Comparison of ENCODE assay signal across 8 cellular contexts in the genomic region with DNA sequence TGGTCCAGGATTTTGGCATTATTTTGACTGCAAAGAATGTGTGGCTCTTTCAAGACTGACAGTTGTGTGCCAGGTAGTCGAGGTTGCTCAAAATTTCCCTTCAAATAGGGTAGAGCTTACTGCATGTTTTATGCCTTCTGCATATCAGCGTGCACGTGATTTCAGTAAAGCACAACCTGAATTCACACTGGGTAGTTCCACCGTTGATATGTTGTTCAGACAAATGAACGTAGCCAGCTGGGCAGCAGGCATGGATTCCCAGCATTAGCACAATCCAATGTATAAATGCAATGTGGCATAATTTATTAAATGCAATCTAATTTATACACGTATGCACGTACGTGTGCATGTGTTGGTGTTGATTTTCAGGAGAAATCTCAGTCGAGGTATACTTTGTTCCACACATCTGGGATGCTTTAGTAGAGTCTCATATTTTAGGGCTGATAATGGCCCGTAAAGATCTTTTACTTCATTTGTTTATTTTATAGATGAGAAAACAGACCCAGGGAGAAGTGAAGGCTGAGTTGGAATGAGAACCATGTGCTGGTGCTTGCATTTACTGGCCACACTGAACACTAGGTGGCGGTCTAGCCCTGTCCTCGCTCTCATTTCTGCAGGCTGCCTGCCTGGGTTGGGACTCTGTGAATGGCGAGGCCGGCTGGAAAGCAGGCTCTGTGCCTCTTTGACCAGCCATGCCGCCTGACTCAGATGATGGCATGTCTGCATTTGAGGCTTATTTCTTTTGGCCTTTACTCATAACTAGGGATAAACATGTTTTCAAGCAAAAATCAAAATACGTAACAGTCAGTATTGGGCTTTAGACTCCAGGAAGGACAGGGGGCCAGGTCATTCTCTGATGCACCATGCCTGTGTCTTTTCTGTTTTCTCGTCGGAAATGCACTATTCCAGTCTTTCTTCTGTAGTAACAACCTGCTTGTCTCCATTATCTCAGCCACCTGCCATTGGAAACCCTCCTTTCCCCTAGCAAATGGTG.
DNase-seq lines count a peak whose midpoint lies in the region; ATAC-seq, FAIRE-seq and TF ChIP-seq lines count a peak whose summit lies in the region.

No MANE protein-coding gene starts in this region.

- peaks cover 4% of the 10 kb centered on the region for H3K4me1 ChIP-seq in PC-3 (ENCODE audit: insufficient read depth, low read length)
- peaks cover 28 to 37% (median 30%) of the 10 kb centered on the region in 3 donors for H3K4me1 ChIP-seq in pancreas

- no peaks in the 10 kb centered on the region for H3K9me3 ChIP-seq in PC-3 (ENCODE audit: low read length)
- H3K9me3 ChIP-seq in pancreas, result no peaks in the 10 kb centered on the region

- WGBS in pancreas, 2 donors, result 38 to 40% methylated on average over 18 of the region's 18 CpGs

- DNase-seq in Caki2 (ENCODE audit: low read depth) (peak; percentile 15), PC-3 (peak; percentile 64), frontal cortex (ENCODE audit: low spot score in 2 of 2) (peak; percentile 53 to 58), pancreas (peak; percentile 67 to 81 (median 78)), NCI-H226 (no peak)
- peak; percentile 10 for DNase-seq in activated effector memory CD4-positive, alpha-beta T cell treated with Interleukin-2 at 50 U/mL for 16 hours

- H3K27me3 ChIP-seq in PC-3 (ENCODE audit: low read length) (no peaks in the 10 kb centered on the region), pancreas (no peaks in the 10 kb centered on the region)

- POLR2A ChIA-PET in PC-3 (lab: Charles Lee; ENCODE audit: unreplicated experiment), result no interaction called here

- H3K27ac ChIP-seq in PC-3 (ENCODE audit: low read length), result no peak overlapping the region
- peak overlapping the region in 3 of 4 donors; percentile 4 to 29 (median 19) for H3K27ac ChIP-seq in pancreas

- H3K4me3 ChIP-seq in PC-3 (ENCODE audit: low read length), result no peak overlapping the region
- no peak overlapping the region for H3K4me3 ChIP-seq in pancreas

- intact Hi-C loops in PC-3 (cut with micrococcal nuclease), result loop anchor here (2.0 kb wide), 1 partner anchor 47 kb away; no protein-coding TSS in a partner anchor
- intact Hi-C loops in pancreas (cut with DNase I), result no loop called here

- no peak overlapping the region for H3K9ac ChIP-seq in PC-3 (ENCODE audit: low read length)

- H3F3A ChIP-seq in PC-3 (ENCODE audit: low read length, unreplicated experiment), result no peaks in the 10 kb centered on the region

- H3K4me2 ChIP-seq in PC-3 (ENCODE audit: low read length), result no peak overlapping the region

- ATAC-seq in GM19395 (IDR thresholded peaks at IDR 0.05; ENCODE audit: unreplicated experiment) (peak; percentile 96), HG03460 (IDR thresholded peaks at IDR 0.05; ENCODE audit: unreplicated experiment) (peak; percentile 91), PC-3 (peak; percentile 76), pancreas (peak; percentile 65 to 89 (median 80))

- no peaks in the 10 kb centered on the region for H3K9me2 ChIP-seq in PC-3 (replicated peaks; ENCODE audit: low read length)

- in situ Hi-C loops in Caki2 (cut with HindIII; ENCODE audit: low pct_unique_long_range_greater_than_20kb, low sequenced_read_pairs), result no loop called here

- FAIRE-seq in frontal cortex (lab: Jason Lieb, UNC) (no peak), pancreas (lab: Jason Lieb, UNC) (no peak)

- TF ChIP-seq CTCF in PC-3 (conservative IDR thresholded peaks at IDR 0.05; ENCODE audit: low read depth, low read length) (peak; percentile 88), pancreas (IDR thresholded peaks at IDR 0.05) (peak; percentile 32 to 78 (median 74))

- no peaks in the 10 kb centered on the region for H4K20me1 ChIP-seq in PC-3 (ENCODE audit: low read length)

- no peaks in the 10 kb centered on the region for H3K79me2 ChIP-seq in PC-3 (ENCODE audit: low read length)

- BruUV-seq in PC-3 (replicated peaks; lab: Mats Ljungman, UMichigan), result no TSS peak

- H3K36me3 ChIP-seq in PC-3 (ENCODE audit: low read depth, low read length), result no peaks in the 10 kb centered on the region
- H3K36me3 ChIP-seq in pancreas, result peaks cover 0 to 24% (median 4%) of the 10 kb centered on the region in 3 donors

- CTCF ChIA-PET in PC-3 (lab: Charles Lee), result no interaction called here

- H2AFZ ChIP-seq in PC-3 (ENCODE audit: low read length), result no peak overlapping the region
